ENCODE assay signal across 8 cellular contexts in genomic region chr1:77888429-77889239, GRCh38. TPM values are rescaled to one million over a fixed set of nuclear protein-coding genes. Genes with fewer than 3 reads are reported as not detected.
DNase-seq lines count a peak whose midpoint lies in the region; ATAC-seq and TF ChIP-seq lines count a peak whose summit lies in the region.

TSS of gene NEXN (plus strand) at chr1:77888624. CDS start at chr1:77916107, 27,483 bp downstream.

- peaks cover 9% of the 10 kb centered on the region; the same call in 2 of the 3 replicates for H3K4me1 Mint-ChIP-seq in GM23338

- H3K4me3 ChIP-seq in GM23338, result peak within 1 kb of the TSS; percentile 85
- H3K4me3 ChIP-seq in neural cell (ENCODE audit: low read length), result peak within 1 kb of the TSS; percentile 80
- H3K4me3 ChIP-seq in uterus, result peak within 1 kb of the TSS; percentile 61 to 69

- H3K27ac ChIP-seq in GM23338 (ENCODE audit: low read depth) (peak within 1 kb of the TSS; percentile 62), neural cell (ENCODE audit: low read length) (no peak within 1 kb of the TSS), uterus (peak within 1 kb of the TSS; percentile 91 to 95)

- peak; percentile 32 to 55 for TF ChIP-seq POLR2A in uterus (IDR thresholded peaks at IDR 0.05)

- H3K27me3 Mint-ChIP-seq in GM23338 (ENCODE audit: insufficient read depth, low read depth, poor library complexity), result peaks cover 5% of the 10 kb centered on the region

- no peaks in the 10 kb centered on the region for H3F3A ChIP-seq in GM23338 (replicated peaks; ENCODE audit: low read depth)
- H3F3A ChIP-seq in neural cell (ENCODE audit: insufficient read depth, low read length, poor library complexity, severe bottlenecking), result no peaks in the 10 kb centered on the region

- H3K9me3 ChIP-seq in neural cell (ENCODE audit: low read length) (no peaks in the 10 kb centered on the region), uterus (no peaks in the 10 kb centered on the region)

- peak within 1 kb of the TSS; percentile 89 for H2AFZ ChIP-seq in GM23338
- no peak within 1 kb of the TSS for H2AFZ ChIP-seq in neural cell (ENCODE audit: low read depth, low read length)

- H3K9me2 ChIP-seq in GM23338 (ENCODE audit: insufficient read depth), result no peaks in the 10 kb centered on the region
- no peaks in the 10 kb centered on the region for H3K9me2 ChIP-seq in neural cell (ENCODE audit: insufficient read depth, low read length)

- peak within 1 kb of the TSS; percentile 74 for H3K4me2 ChIP-seq in GM23338
- H3K4me2 ChIP-seq in neural cell (ENCODE audit: low read length), result peak within 1 kb of the TSS; percentile 80

- H4K20me1 ChIP-seq in GM23338 (replicated peaks; ENCODE audit: insufficient read depth), result no peaks in the 10 kb centered on the region
- no peaks in the 10 kb centered on the region for H4K20me1 ChIP-seq in neural cell (ENCODE audit: insufficient read depth)

- no peak for TF ChIP-seq RAD21 in neural cell (conservative IDR thresholded peaks at IDR 0.05)

- peak within 1 kb of the TSS; percentile 74 for H3K27ac Mint-ChIP-seq in GM23338
- H3K27ac Mint-ChIP-seq in activated naive CD4-positive, alpha-beta T cell treated with anti-CD3 and anti-CD28 coated beads, Interleukin-2, amount 50 U/mL, for 72 hours, result peak within 1 kb of the TSS in 1 of 2 donors; percentile 36

- no peaks in the 10 kb centered on the region for H3K36me3 ChIP-seq in GM23338 (ENCODE audit: insufficient read depth)
- no peaks in the 10 kb centered on the region for H3K36me3 ChIP-seq in neural cell (ENCODE audit: insufficient read depth, low read length)
- no peaks in the 10 kb centered on the region for H3K36me3 ChIP-seq in uterus

- H3K27me3 ChIP-seq in GM23338 (ENCODE audit: insufficient read depth) (no peaks in the 10 kb centered on the region), neural cell (ENCODE audit: insufficient read depth, low read depth, low read length) (peaks cover 18% of the 10 kb centered on the region), uterus (no peaks in the 10 kb centered on the region)

- no peaks in the 10 kb centered on the region; the same call in 2 of the 3 replicates for H3K9me3 Mint-ChIP-seq in GM23338
- H3K9me3 Mint-ChIP-seq in activated naive CD4-positive, alpha-beta T cell treated with anti-CD3 and anti-CD28 coated beads, Interleukin-2, amount 50 U/mL, for 72 hours, result no peaks in the 10 kb centered on the region

- peak within 1 kb of the TSS; percentile 84 for H3K4me3 Mint-ChIP-seq in GM23338

- H3K9ac ChIP-seq in neural cell (ENCODE audit: low read length), result peak within 1 kb of the TSS; percentile 50

- no peaks in the 10 kb centered on the region for H3K36me3 Mint-ChIP-seq in GM23338 (ENCODE audit: low read depth)
- peaks cover 0 to 6% of the 10 kb centered on the region in 2 donors for H3K36me3 Mint-ChIP-seq in activated naive CD4-positive, alpha-beta T cell treated with anti-CD3 and anti-CD28 coated beads, Interleukin-2, amount 50 U/mL, for 72 hours

- peak; percentile 89 for ATAC-seq in GM23338
- ATAC-seq in activated naive CD4-positive, alpha-beta T cell treated with anti-CD3 and anti-CD28 coated beads, Interleukin-2, amount 50 U/mL, for 72 hours, result peak; percentile 76 to 95
- no peak for ATAC-seq in HG03457 (IDR thresholded peaks at IDR 0.05; ENCODE audit: unreplicated experiment)

- TF ChIP-seq EP300 in neural cell (conservative IDR thresholded peaks at IDR 0.05; ENCODE audit: poor library complexity, severe bottlenecking), result no peak

- H3K4me1 ChIP-seq in GM23338 (ENCODE audit: insufficient read depth) (peaks cover 16% of the 10 kb centered on the region), uterus (no peaks in the 10 kb centered on the region)

- intact Hi-C loops in uterus (cut with DNase I; ENCODE audit: low total_unique reads), result loop anchor here (10.0 kb wide), 1 partner anchor 54 kb away; no protein-coding TSS in a partner anchor

- peak; percentile 73 for DNase-seq in ELR (ENCODE audit: low read depth)
- peak; percentile 88 for DNase-seq in GM23338 (ENCODE audit: low spot score)
- peak; percentile 12 for DNase-seq in NCI-H345 treated with DMSO at 0.1 percent for 48 hours (lab: John Stamatoyannopoulos, UW; ENCODE audit: unreplicated experiment)
- peak; percentile 20 to 56 for DNase-seq in activated naive CD4-positive, alpha-beta T cell treated with anti-CD3 and anti-CD28 coated beads, Interleukin-2, amount 50 U/mL, for 72 hours (ENCODE audit: low spot score in 2 of 2)
- DNase-seq in globus pallidus (ENCODE audit: low spot score), result peak; percentile 28
- peak; percentile 83 for DNase-seq in uterus

- H3K79me2 ChIP-seq in GM23338 (replicated peaks; ENCODE audit: insufficient read depth) (no peaks in the 10 kb centered on the region), neural cell (replicated peaks; ENCODE audit: insufficient read depth, low read length) (no peaks in the 10 kb centered on the region)

- no peak for TF ChIP-seq CTCF in GM23338 (conservative IDR thresholded peaks at IDR 0.05; ENCODE audit: low read depth in 2 of 2)
- TF ChIP-seq CTCF in neural cell (IDR thresholded peaks at IDR 0.05; ENCODE audit: poor library complexity, severe bottlenecking), result no peak
- no peak for TF ChIP-seq CTCF in uterus (IDR thresholded peaks at IDR 0.05)

TF ChIP-seq in neural cell, 6 proteins besides CTCF, POLR2A, EP300 and RAD21:
- TF ChIP-seq MXI1 (conservative IDR thresholded peaks at IDR 0.05; ENCODE audit: poor library complexity, severe bottlenecking) (peak; percentile 22), SMC3 (conservative IDR thresholded peaks at IDR 0.05; ENCODE audit: poor library complexity) (no peak)

RNA-seq across cellular contexts. Expression of gene NEXN, which starts in this region (rescaled TPM):
- total RNA-seq in GM23338 (2014; rRNA removed; shearing (Covaris generic)), result 2.6 and 3.8 TPM in 2 replicates
- polyA plus RNA-seq in GM23338 (2016; fragmentation: Nextera tagmentation; extraction: Ambion mirVana) (11.8 and 12.2 TPM in 2 replicates), neural cell (0.08 and 0.43 TPM in 2 replicates)
- total RNA-seq in activated naive CD4-positive, alpha-beta T cell treated with anti-CD3 and anti-CD28 coated beads, Interleukin-2, amount 50 U/mL, for 72 hours, result 1 to 10 TPM; 1.3 to 1.6 TPM
- 1.4 and 1.5 TPM in 2 replicates for polyA minus RNA-seq in neural cell
- 10 to 100 TPM in 3 of 4 donors, 1 to 10 TPM in 1; 9.5 to 48.4 (median 34.9) TPM for total RNA-seq in uterus

Comparison
In these comparisons a context has a peak if more than half of its experiments do, and no peak if none do; other contexts are left out.
1. DNase-seq: peak in every context shown above with its lines; median percentile 88 in GM23338; 83 in uterus; 73 in ELR; 38 in activated naive CD4-positive, alpha-beta T cell treated with anti-CD3 and anti-CD28 coated beads, Interleukin-2, amount 50 U/mL, for 72 hours; 28 in globus pallidus; 12 in NCI-H345 treated with DMSO at 0.1 percent for 48 hours.